Comparison of ENCODE assay signal across 15 cellular contexts in the genomic region with DNA sequence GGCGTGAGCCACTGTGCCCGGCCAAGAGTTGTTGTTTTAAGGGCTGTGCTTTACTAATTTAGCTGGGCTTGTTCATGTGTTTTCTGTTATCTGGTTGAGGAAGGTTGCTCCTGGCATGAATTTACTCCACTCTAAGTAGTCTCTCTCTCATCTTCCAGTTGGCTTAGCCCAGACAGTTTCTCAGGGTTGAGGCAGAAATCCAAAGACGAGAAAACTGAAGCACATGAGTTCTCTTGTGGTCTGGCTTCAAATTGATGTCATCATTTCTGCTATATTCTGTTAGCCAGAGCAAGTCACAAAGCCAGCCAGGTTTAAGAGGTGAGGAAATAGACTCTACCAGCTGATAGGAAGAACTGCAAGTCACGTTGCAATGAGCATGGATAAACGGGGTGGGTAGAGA. TPM values are rescaled to one million over a fixed set of nuclear protein-coding genes. Genes with fewer than 3 reads are reported as not detected.
DNase-seq lines count a peak whose midpoint lies in the region; ATAC-seq and TF ChIP-seq lines count a peak whose summit lies in the region.
"Had no signal": no experiment of that assay in that cellular context is flagged by ENCODE, and none has a peak within 500 bp of the region (broad histone marks: within the 10 kb centered on the region; RNA-seq: fewer than 3 reads in every experiment).

No MANE protein-coding gene starts in this region.

- no peak for TF ChIP-seq CTCF in AG09309 (IDR thresholded peaks at IDR 0.05; ENCODE audit: control insufficient read depth, insufficient read depth, low read depth, low read length, missing control alignments)

- no peak overlapping the region for H3K4me2 ChIP-seq in GM23248 (ENCODE audit: unreplicated experiment)

- H3K9ac ChIP-seq in GM23248, result no peak overlapping the region

- no peaks in the 10 kb centered on the region for H3F3A ChIP-seq in GM23248 (ENCODE audit: insufficient read depth)

- no peaks in the 10 kb centered on the region for H3K79me2 ChIP-seq in GM23248 (ENCODE audit: insufficient read depth)

- H3K4me3 ChIP-seq in AG09309 (ENCODE audit: control insufficient read depth, low read depth, low read length), result no peak overlapping the region
- no peak overlapping the region for H3K4me3 ChIP-seq in GM23248

- no peaks in the 10 kb centered on the region for H3K9me2 ChIP-seq in GM23248 (ENCODE audit: insufficient read depth)

- 0 out of 2 replicates have a peak, but pooled peaks cover 6% of the 10 kb centered on the region for H3K4me1 ChIP-seq in GM23248 (ENCODE audit: insufficient read depth)

- ATAC-seq in HG03520 (IDR thresholded peaks at IDR 0.05; ENCODE audit: unreplicated experiment) (no peak), GM19324 (IDR thresholded peaks at IDR 0.05; ENCODE audit: low FRiP score, unreplicated experiment) (no peak), HG03045 (IDR thresholded peaks at IDR 0.05; ENCODE audit: unreplicated experiment) (no peak)
- ATAC-seq: HepG2 had no signal

- H3K27me3 ChIP-seq in GM23248 (replicated peaks; ENCODE audit: insufficient read depth), result no peaks in the 10 kb centered on the region

- H3K36me3 ChIP-seq in GM23248 (ENCODE audit: low read depth), result no peaks in the 10 kb centered on the region

- in situ Hi-C loops in GM23248 (cut with MboI), result loop anchor here (25.0 kb wide), 1 partner anchor 395 kb away; no protein-coding TSS in a partner anchor

- 15% methylated on average over 5 of the region's 5 CpGs for WGBS in GM23248 (ENCODE audit: low coverage in 1 of 2, low lambda C conversion rate in 2 of 2, missing lambda C conversion rate in 2 of 2), 2 experiments

- no peaks in the 10 kb centered on the region for H3K9me3 ChIP-seq in GM23248 (ENCODE audit: low read depth)

- H3K27ac ChIP-seq in GM23248, result no peak overlapping the region

- H2AFZ ChIP-seq in GM23248, result no peak overlapping the region

- DNase-seq in AG09309 (ENCODE audit: low read depth) (peak; percentile 5), GM23248 (peak; percentile 32), fibroblast of gingiva (ENCODE audit: low read depth) (peak; percentile 81), stromal cell of bone marrow (ENCODE audit: low read depth) (peak; percentile 43)
- DNase-seq: C1 segment of cervical spinal cord; Calu3; CD4-positive, alpha-beta T cell; DMS 273 treated with DMSO at 0.1 percent for 48 hours; DMS79; GOT3; H9 had no signal

- H4K20me1 ChIP-seq in GM23248 (ENCODE audit: insufficient read depth), result no peaks in the 10 kb centered on the region

RNA-seq across cellular contexts. Expression of gene E2F7, which starts 57.9 kb away (rescaled TPM):
- 2.5 and 5.6 TPM in 2 replicates for total RNA-seq in GM23248 (2014; rRNA removed; shearing (Covaris generic))
- polyA plus RNA-seq in GM23248 (2016; fragmentation: Nextera tagmentation; extraction: Ambion mirVana), result 3.7 and 5.7 TPM in 2 replicates

Comparison
In these comparisons a context has a peak if more than half of its experiments do, and no peak if none do; other contexts are left out.
1. DNase-seq: peak in every context shown above with its lines; median percentile 81 in fibroblast of gingiva; 43 in stromal cell of bone marrow; 32 in GM23248; 5 in AG09309.